31 cellular contexts compared by ENCODE assay signal in the genomic region with DNA sequence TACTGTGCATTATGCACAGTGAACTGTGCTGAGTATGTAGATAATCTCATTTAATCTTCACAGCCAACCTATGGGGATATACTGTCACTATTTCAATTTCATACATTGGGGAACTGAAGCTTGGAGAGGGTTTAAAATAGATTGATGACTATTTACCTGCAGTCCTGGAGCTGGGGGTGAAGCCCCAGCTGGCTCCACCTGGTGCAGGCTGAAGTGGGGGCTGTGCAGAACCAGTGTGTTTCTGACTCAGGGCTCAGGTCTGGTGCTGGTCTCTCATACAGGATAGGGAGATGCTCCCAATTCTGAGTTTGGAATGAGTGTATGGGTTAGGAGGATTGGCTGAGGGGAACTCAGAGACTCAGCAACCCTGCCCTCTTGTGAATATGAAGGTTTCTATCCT.
"Had no signal": no experiment of that assay in that cellular context is flagged by ENCODE, and none has a peak within 500 bp of the region (broad histone marks: within the 10 kb centered on the region; RNA-seq: fewer than 3 reads in every experiment).

No MANE protein-coding gene starts in this region.

- H3K4me1 Mint-ChIP-seq: naive B cell; neural crest cell; stimulated activated naive B cell treated with anti-CD40 and anti-IgM and Interleukin-4, amounts not matched to agents 10 μg/mL and 1 μg/mL and 100 μg/mL, for 72 hours had no signal

- H3K4me3 ChIP-seq: left lung, lower lobe of right lung, pancreas, prostate gland, skin epidermis, stomach, testis, thyroid gland, transverse colon, upper lobe of left lung, vagina had no signal

- H3K27ac Mint-ChIP-seq: mesothelial cell of epicardium; naive B cell; nephron; stimulated activated naive B cell treated with anti-CD40 and anti-IgM and Interleukin-4, amounts not matched to agents 10 μg/mL and 1 μg/mL and 100 μg/mL, for 72 hours had no signal

- H3K36me3 Mint-ChIP-seq: mesothelial cell of epicardium; naive B cell; stimulated activated naive B cell treated with anti-CD40 and anti-IgM and Interleukin-4, amounts not matched to agents 10 μg/mL and 1 μg/mL and 100 μg/mL, for 72 hours had no signal

- H3K27me3 ChIP-seq: left lung, pancreas, stomach, testis, thyroid gland, transverse colon, upper lobe of left lung, vagina had no signal

- DNase-seq: hippocampal formation; kidney glomerular epithelial cell; left cardiac atrium; left lung; lower lobe of right lung; mammary epithelial cell; mesenchymal stem cell; naive B cell; nucleus accumbens; pancreas; retina; right cardiac atrium; stimulated activated CD4-positive, alpha-beta T cell treated with anti-CD3 and anti-CD28 coated beads, Interleukin-12 subunit alpha, Interleukin-12 subunit beta, amount 100 ng/mL, for 4 hours; stimulated activated CD4-positive, alpha-beta T cell treated with anti-CD3 and anti-CD28 coated beads, Interleukin-15, amount 100 ng/mL, for 24 hours; stimulated activated CD4-positive, alpha-beta T cell treated with anti-CD3 and anti-CD28 coated beads, Interleukin-2, amount 100 ng/mL, for 24 hours; stimulated activated CD4-positive, alpha-beta T cell treated with anti-CD3 and anti-CD28 coated beads, Interleukin-4, amount 100 ng/mL, for 1 hour; stimulated activated naive B cell treated with anti-CD40 and anti-IgM and Interleukin-4, amounts not matched to agents 10 μg/mL and 1 μg/mL and 100 μg/mL, for 72 hours; stimulated activated naive CD8-positive, alpha-beta T cell treated with anti-CD3 and anti-CD28 coated beads, Interleukin-15, Interleukin-2, amounts not matched to agents 100 U/mL and 50 U/mL, for 24 hours; stomach; testis; thyroid gland; transverse colon; upper lobe of left lung had no signal

- H3K27me3 Mint-ChIP-seq: naive B cell; stimulated activated naive B cell treated with anti-CD40 and anti-IgM and Interleukin-4, amounts not matched to agents 10 μg/mL and 1 μg/mL and 100 μg/mL, for 72 hours had no signal

- H3K4me1 ChIP-seq: left lung, lower lobe of right lung, pancreas, prostate gland, stomach, testis, thyroid gland, transverse colon, upper lobe of left lung, vagina had no signal

- FAIRE-seq: keratinocyte, pancreas had no signal

- ATAC-seq: left cardiac atrium; left lung; lower lobe of right lung; pancreas; right cardiac atrium; sciatic nerve; stimulated activated naive B cell treated with anti-CD40 and anti-IgM and Interleukin-4, amounts not matched to agents 10 μg/mL and 1 μg/mL and 100 μg/mL, for 72 hours; stimulated activated naive CD8-positive, alpha-beta T cell treated with anti-CD3 and anti-CD28 coated beads, Interleukin-15, Interleukin-2, amounts not matched to agents 100 U/mL and 50 U/mL, for 24 hours had no signal

- H3K27ac ChIP-seq: left lung, lower lobe of right lung, pancreas, prostate gland, skin epidermis, stomach, testis, thyroid gland, transverse colon, upper lobe of left lung, vagina had no signal

- H3K9me3 ChIP-seq: left lung, lower lobe of right lung, pancreas, prostate gland, stomach, testis, thyroid gland, transverse colon, upper lobe of left lung, vagina had no signal

- H3K4me3 Mint-ChIP-seq: mesothelial cell of epicardium; naive B cell; nephron; neural crest cell; stimulated activated naive B cell treated with anti-CD40 and anti-IgM and Interleukin-4, amounts not matched to agents 10 μg/mL and 1 μg/mL and 100 μg/mL, for 72 hours had no signal

- H3K9me3 Mint-ChIP-seq: mesothelial cell of epicardium, nephron, neural crest cell had no signal

- H3K36me3 ChIP-seq: left lung, lower lobe of right lung, pancreas, prostate gland, stomach, thyroid gland, transverse colon, upper lobe of left lung, vagina had no signal
